Comparison of ENCODE assay signal across 10 cellular contexts in genomic region chr10:133528296-133528844, GRCh38. TPM values are rescaled to one million over a fixed set of nuclear protein-coding genes. Genes with fewer than 3 reads are reported as not detected.
DNase-seq lines count a peak whose midpoint lies in the region; ATAC-seq, FAIRE-seq and TF ChIP-seq lines count a peak whose summit lies in the region.
"Had no signal": no experiment of that assay in that cellular context is flagged by ENCODE, and none has a peak within 500 bp of the region (broad histone marks: within the 10 kb centered on the region; RNA-seq: fewer than 3 reads in every experiment).

No MANE protein-coding gene starts in this region.

- H3K27me3 ChIP-seq in liver (ENCODE audit: control insufficient read depth in 4 of 4, insufficient read depth in 4 of 4, low read length in 3 of 4) (no peaks in the 10 kb centered on the region), HepG2 (ENCODE audit: control insufficient read depth in 1 of 2, insufficient read depth in 2 of 2, low read length in 2 of 2) (peaks cover 8 to 70% of the 10 kb centered on the region in 2 experiments)
- H3K27me3 ChIP-seq in naive thymus-derived CD4-positive, alpha-beta T cell (ENCODE audit: control insufficient read depth in 2 of 2, insufficient read depth in 2 of 2, low read length in 2 of 2): peaks cover 0 to 10% of the 10 kb centered on the region in 2 donors

- 1% methylated on average over 50 of the region's 50 CpGs for WGBS in liver
- 3% methylated on average over 7 of the region's 50 CpGs for WGBS in HepG2 (ENCODE audit: low lambda C conversion rate)

- TF ChIP-seq CTCF in liver (IDR thresholded peaks at IDR 0.05; ENCODE audit: low read depth, low read length, missing input control) (no peak), HepG2 (CRISPR knock-in tag; IDR thresholded peaks at IDR 0.05) (no peak)

- H3K9me3 Mint-ChIP-seq in naive thymus-derived CD4-positive, alpha-beta T cell: peaks cover 0 to 11% (median 3%) of the 10 kb centered on the region in 11 donors

- peaks cover 0 to 5% (median 2%) of the 10 kb centered on the region in 4 donors for H3K9me3 ChIP-seq in liver (ENCODE audit: control insufficient read depth in 4 of 4, low read length in 3 of 4)
- peaks cover 5% of the 10 kb centered on the region; the same call in 1 of the 2 replicates for H3K9me3 ChIP-seq in HepG2 (ENCODE audit: low read length)
- peaks cover 0 to 5% (median 0%) of the 10 kb centered on the region in 3 experiments for H3K9me3 ChIP-seq in naive thymus-derived CD4-positive, alpha-beta T cell (ENCODE audit: control insufficient read depth in 2 of 3, low read length in 3 of 3)

- H3K27ac ChIP-seq in liver (ENCODE audit: low read depth in 1 of 2, low read length in 2 of 2) (peak overlapping the region; percentile 76 to 77), HepG2 (ENCODE audit: extremely low read length, insufficient read depth, low read length) (no peak overlapping the region), cingulate gyrus (ENCODE audit: low read depth, low read length) (peak overlapping the region; percentile 6)
- no peak overlapping the region for H3K27ac ChIP-seq in naive thymus-derived CD4-positive, alpha-beta T cell (ENCODE audit: low read depth, low read length)

- H2AFZ ChIP-seq in HepG2 (ENCODE audit: low read length): no peak overlapping the region

- no TSS peak for BruUV-seq in HepG2 (replicated peaks; lab: Mats Ljungman, UMichigan)

- FAIRE-seq in HepG2 (lab: Jason Lieb, UNC): no peak

- TF ChIP-seq EP300 in HepG2 (IDR thresholded peaks at IDR 0.05; ENCODE audit: low read depth in 2 of 2, low read length in 2 of 2) (no peak), HepG2 (CRISPR knock-in tag; IDR thresholded peaks at IDR 0.05; ENCODE audit: borderline replicate concordance) (no peak)

- H3K9ac ChIP-seq in liver (ENCODE audit: low read depth in 1 of 2, low read length in 2 of 2) (peak overlapping the region; percentile 79 to 80), HepG2 (ENCODE audit: insufficient read depth, low read depth, low read length) (no peak overlapping the region)

- H3K27ac Mint-ChIP-seq in naive thymus-derived CD4-positive, alpha-beta T cell: no peak overlapping the region

- no peak overlapping the region for H3K4me2 ChIP-seq in HepG2 (ENCODE audit: low read depth, low read length)
- H3K4me2 ChIP-seq: smooth muscle cell had no signal

- in situ Hi-C loops in HepG2 (cut with HindIII; ENCODE audit: extremely low pct_ligation_motif_present, low pct_unique_long_range_greater_than_20kb): no loop called here

- H3K4me1 Mint-ChIP-seq in naive thymus-derived CD4-positive, alpha-beta T cell: peaks cover 8 to 25% (median 18%) of the 10 kb centered on the region in 7 donors

- ATAC-seq in HepG2 (no peak), HG02885 (IDR thresholded peaks at IDR 0.05; ENCODE audit: poor library complexity, unreplicated experiment) (no peak), HG02938 (IDR thresholded peaks at IDR 0.05; ENCODE audit: unreplicated experiment) (no peak)
- no peak for ATAC-seq in naive thymus-derived CD4-positive, alpha-beta T cell

- H4K20me1 ChIP-seq in HepG2 (ENCODE audit: insufficient read depth, low read length): no peaks in the 10 kb centered on the region

- H3K36me3 ChIP-seq in liver (ENCODE audit: control insufficient read depth in 4 of 4, insufficient read depth in 3 of 4, low read depth in 1 of 4, low read length in 3 of 4) (peaks cover 5 to 27% (median 15%) of the 10 kb centered on the region in 4 donors), HepG2 (replicated peaks in 1 of 2; ENCODE audit: control insufficient read depth in 1 of 2, insufficient read depth in 2 of 2, low read length in 2 of 2) (no peaks in the 10 kb centered on the region)
- H3K36me3 ChIP-seq in naive thymus-derived CD4-positive, alpha-beta T cell (ENCODE audit: control insufficient read depth in 2 of 3, insufficient read depth in 3 of 3, low read length in 3 of 3): no peaks in the 10 kb centered on the region

- H3K27me3 Mint-ChIP-seq in naive thymus-derived CD4-positive, alpha-beta T cell: peaks cover 40 to 68% (median 58%) of the 10 kb centered on the region in 5 donors

- DNase-seq in HepG2 (ENCODE audit: low spot score) (no peak), GM19238 (ENCODE audit: insufficient read length, low spot score) (no peak), glomerular visceral epithelial cell (ENCODE audit: extremely low spot score) (no peak)
- no peak for DNase-seq in naive thymus-derived CD4-positive, alpha-beta T cell
- DNase-seq: activated gamma-delta T cell treated with Interleukin-2 at 50 U/mL for 16 hours had no signal

- peak overlapping the region; percentile 61 to 92 (median 80) for H3K4me3 ChIP-seq in liver (ENCODE audit: low read depth in 1 of 3, low read length in 3 of 3)
- H3K4me3 ChIP-seq in HepG2 (replicated peaks in 1 of 3; ENCODE audit: insufficient read depth in 1 of 3, low read depth in 2 of 3, low read length in 3 of 3): no peak overlapping the region
- no peak overlapping the region for H3K4me3 ChIP-seq in naive thymus-derived CD4-positive, alpha-beta T cell (ENCODE audit: low read length)
- H3K4me3 ChIP-seq: smooth muscle cell had no signal

- CTCF ChIA-PET in HepG2 (lab: Yijun Ruan, JAX; ENCODE audit: low intra/inter-chr PET ratio, low total read pairs): no interaction called here
- CTCF ChIA-PET in naive thymus-derived CD4-positive, alpha-beta T cell (lab: Charles Lee): no interaction called here

- intact Hi-C loops in HepG2 (cut with micrococcal nuclease; ENCODE audit: unreplicated experiment): no loop called here
- intact Hi-C loops in naive thymus-derived CD4-positive, alpha-beta T cell (cut with micrococcal nuclease): no loop called here

- peak overlapping the region in 8 of 10 donors; percentile 5 to 77 (median 68) for H3K4me3 Mint-ChIP-seq in naive thymus-derived CD4-positive, alpha-beta T cell

- H3K4me1 ChIP-seq in liver (ENCODE audit: control insufficient read depth in 4 of 4, insufficient read depth in 4 of 4, low read length in 3 of 4): peaks cover 4 to 38% (median 15%) of the 10 kb centered on the region in 4 donors
- H3K4me1 ChIP-seq in HepG2 (ENCODE audit: insufficient read depth, low read length): no peaks in the 10 kb centered on the region
- peaks cover 14 to 15% of the 10 kb centered on the region in 2 donors for H3K4me1 ChIP-seq in naive thymus-derived CD4-positive, alpha-beta T cell (ENCODE audit: control insufficient read depth in 2 of 2, insufficient read depth in 2 of 2, low read length in 2 of 2)

- POLR2A ChIA-PET in HepG2 (lab: Yijun Ruan, JAX): no interaction called here
- POLR2A ChIA-PET in naive thymus-derived CD4-positive, alpha-beta T cell (lab: Charles Lee): no interaction called here

- peaks cover 0 to 3% (median under 1%) of the 10 kb centered on the region in 5 donors for H3K36me3 Mint-ChIP-seq in naive thymus-derived CD4-positive, alpha-beta T cell

- H3K79me2 ChIP-seq in HepG2 (ENCODE audit: insufficient read depth, low read length): no peaks in the 10 kb centered on the region

- TF ChIP-seq RAD21 in liver (IDR thresholded peaks at IDR 0.05): no peak
- TF ChIP-seq RAD21 in HepG2 (CRISPR knock-in tag; IDR thresholded peaks at IDR 0.05): no peak

- no peak for TF ChIP-seq POLR2A in HepG2 (IDR thresholded peaks at IDR 0.05; ENCODE audit: insufficient read depth in 1 of 2, low read depth in 2 of 2, low read length in 2 of 2)

RNA-seq across cellular contexts. Expression of gene CYP2E1, which starts 1.2 kb away (rescaled TPM):
- total RNA-seq in liver (1,000 to 10,000 TPM in 1 of 2 donors, under 1 TPM in 1; 0.93 to 2,431 TPM), HepG2 (2016; rRNA removed; fragmentation: Illumina TruSeq; extraction: Trizol) (0.27 TPM in 1 of 2 replicates, not detected in the other)
- polyA plus RNA-seq in liver (1,000 to 10,000 TPM; 3,994 to 5,149 TPM), HepG2 (2011; rRNA removed) (0.63 and 0.74 TPM in 2 replicates)
- total RNA-seq in HepG2 (2016; cell fraction: cytosol; rRNA removed; fragmentation: Illumina TruSeq; extraction: Trizol; ENCODE audit: low read depth): not detected in 2 replicates
- 0.48 TPM in 1 of 2 replicates, not detected in the other for total RNA-seq in HepG2 (2016; cell fraction: insoluble cytoplasmic fraction; rRNA removed; fragmentation: Illumina TruSeq; extraction: Trizol)
- total RNA-seq in HepG2 (2016; cell fraction: membrane; rRNA removed; fragmentation: Illumina TruSeq; extraction: Trizol): not detected in 2 replicates
- total RNA-seq in HepG2 (2016; cell fraction: nucleus; rRNA removed; fragmentation: Illumina TruSeq; extraction: Trizol): 0.75 TPM in 1 of 2 replicates, not detected in the other
- 0.13 and 0.15 TPM in 2 replicates for polyA plus RNA-seq in HepG2 (2011; cell fraction: cytosol; rRNA removed)
- 3.2 and 5.0 TPM in 2 replicates for polyA plus RNA-seq in HepG2 (2011; cell fraction: nucleus; rRNA removed)
- 0.52 and 1.1 TPM in 2 replicates for polyA plus RNA-seq in HepG2 (2012)
- 0.14 TPM in 1 of 2 replicates, not detected in the other for polyA plus RNA-seq in HepG2 (2016; cell fraction: cytosol; fragmentation: Illumina TruSeq; extraction: Trizol; ENCODE audit: low read depth)
- not detected in 2 replicates for polyA plus RNA-seq in HepG2 (2016; cell fraction: insoluble cytoplasmic fraction; fragmentation: Illumina TruSeq; extraction: Trizol; ENCODE audit: low read depth)
- polyA plus RNA-seq in HepG2 (2016; cell fraction: membrane; fragmentation: Illumina TruSeq; extraction: Trizol; ENCODE audit: low read depth): not detected in 2 replicates
- polyA plus RNA-seq in HepG2 (2016; cell fraction: nucleus; fragmentation: Illumina TruSeq; extraction: Trizol; ENCODE audit: insufficient read depth, low read depth): 1.1 TPM in 1 of 2 replicates, not detected in the other
- 0.38 and 0.89 TPM in 2 replicates for polyA minus RNA-seq in HepG2 (2011; rRNA and poly(A)+ RNA removed; ENCODE audit: low replicate concordance)
- polyA minus RNA-seq in HepG2 (2011; cell fraction: cytosol; rRNA and poly(A)+ RNA removed): not detected in 2 replicates
- polyA minus RNA-seq in HepG2 (2011; cell fraction: nucleus; rRNA and poly(A)+ RNA removed): 0.25 and 0.77 TPM in 2 replicates
- total RNA-seq in naive thymus-derived CD4-positive, alpha-beta T cell: 1 to 10 TPM in 4 of 5 experiments, under 1 TPM in 1; 0.19 to 2.2 (median 1.7) TPM
- not detected for polyA plus RNA-seq in naive thymus-derived CD4-positive, alpha-beta T cell

RNA-seq across cellular contexts. Expression of gene SYCE1, which starts 37.0 kb away (rescaled TPM):
- total RNA-seq in liver: under 1 TPM in 1 of 2 donors, not detected in 1; 0.33 TPM
- 1 to 10 TPM; 2.1 to 5.4 TPM for polyA plus RNA-seq in liver
- not detected in 2 replicates for total RNA-seq in HepG2 (2016; rRNA removed; fragmentation: Illumina TruSeq; extraction: Trizol)
- not detected in 2 replicates for total RNA-seq in HepG2 (2016; cell fraction: cytosol; rRNA removed; fragmentation: Illumina TruSeq; extraction: Trizol; ENCODE audit: low read depth)
- not detected in 2 replicates for total RNA-seq in HepG2 (2016; cell fraction: insoluble cytoplasmic fraction; rRNA removed; fragmentation: Illumina TruSeq; extraction: Trizol)
- total RNA-seq in HepG2 (2016; cell fraction: membrane; rRNA removed; fragmentation: Illumina TruSeq; extraction: Trizol): not detected in 2 replicates
- total RNA-seq in HepG2 (2016; cell fraction: nucleus; rRNA removed; fragmentation: Illumina TruSeq; extraction: Trizol): not detected in 2 replicates
- polyA plus RNA-seq in HepG2 (2011; rRNA removed): not detected in 2 replicates
- polyA plus RNA-seq in HepG2 (2011; cell fraction: cytosol; rRNA removed): not detected in 2 replicates
- not detected in 2 replicates for polyA plus RNA-seq in HepG2 (2011; cell fraction: nucleus; rRNA removed)
- polyA plus RNA-seq in HepG2 (2012): 0.19 TPM in 1 of 2 replicates, not detected in the other
- not detected in 2 replicates for polyA plus RNA-seq in HepG2 (2016; cell fraction: cytosol; fragmentation: Illumina TruSeq; extraction: Trizol; ENCODE audit: low read depth)
- not detected in 2 replicates for polyA plus RNA-seq in HepG2 (2016; cell fraction: insoluble cytoplasmic fraction; fragmentation: Illumina TruSeq; extraction: Trizol; ENCODE audit: low read depth)
- polyA plus RNA-seq in HepG2 (2016; cell fraction: membrane; fragmentation: Illumina TruSeq; extraction: Trizol; ENCODE audit: low read depth): not detected in 2 replicates
- polyA plus RNA-seq in HepG2 (2016; cell fraction: nucleus; fragmentation: Illumina TruSeq; extraction: Trizol; ENCODE audit: insufficient read depth, low read depth): not detected in 2 replicates
- polyA minus RNA-seq in HepG2 (2011; rRNA and poly(A)+ RNA removed; ENCODE audit: low replicate concordance): not detected in 2 replicates
- not detected in 2 replicates for polyA minus RNA-seq in HepG2 (2011; cell fraction: cytosol; rRNA and poly(A)+ RNA removed)
- not detected in 2 replicates for polyA minus RNA-seq in HepG2 (2011; cell fraction: nucleus; rRNA and poly(A)+ RNA removed)
- total RNA-seq in naive thymus-derived CD4-positive, alpha-beta T cell: under 1 TPM in 3 of 5 experiments, not detected in 2; 0.22 to 0.41 (median 0.24) TPM
- polyA plus RNA-seq in naive thymus-derived CD4-positive, alpha-beta T cell: under 1 TPM in 1 of 2 donors, not detected in 1; 0.61 TPM
- total RNA-seq: smooth muscle cell had no signal

Comparison
In these comparisons a context has a peak if more than half of its experiments do, and no peak if none do; other contexts are left out.
1. H3K27ac ChIP-seq: peak in liver (2 of 2) and cingulate gyrus (single experiment); none in HepG2 (single experiment) and naive thymus-derived CD4-positive, alpha-beta T cell (single experiment).
2. H3K4me3 ChIP-seq: peak in liver (3 of 3); none in HepG2 (0 of 3) and naive thymus-derived CD4-positive, alpha-beta T cell (single experiment).